ENCODE assay signal across 9 cellular contexts in genomic region chr5:142364251-142365145, GRCh38. TPM values are rescaled to one million over a fixed set of nuclear protein-coding genes. Genes with fewer than 3 reads are reported as not detected.
DNase-seq lines count a peak whose midpoint lies in the region; ATAC-seq, FAIRE-seq and TF ChIP-seq lines count a peak whose summit lies in the region.
"Had no signal": no experiment of that assay in that cellular context is flagged by ENCODE, and none has a peak within 500 bp of the region (broad histone marks: within the 10 kb centered on the region; RNA-seq: fewer than 3 reads in every experiment).

No MANE protein-coding gene starts in this region.

- CTCF ChIA-PET in HepG2 (lab: Yijun Ruan, JAX; ENCODE audit: low intra/inter-chr PET ratio, low total read pairs): no interaction called here

- H3K4me3 ChIP-seq in GM12865 (ENCODE audit: low read depth, low read length): no peak overlapping the region
- H3K4me3 ChIP-seq in RWPE2 (ENCODE audit: severe bottlenecking): peak overlapping the region; percentile 28
- H3K4me3 ChIP-seq in HepG2 (replicated peaks in 1 of 3; ENCODE audit: insufficient read depth in 1 of 3, low read depth in 2 of 3, low read length in 3 of 3): no peak overlapping the region
- H3K4me3 ChIP-seq: mucosa of descending colon had no signal

- H3K27me3 ChIP-seq in RWPE2 (ENCODE audit: insufficient read depth, poor library complexity, severe bottlenecking) (no peaks in the 10 kb centered on the region), HepG2 (ENCODE audit: control insufficient read depth in 1 of 2, insufficient read depth in 2 of 2, low read length in 2 of 2) (no peaks in the 10 kb centered on the region)

- intact Hi-C loops in HepG2 (cut with micrococcal nuclease; ENCODE audit: unreplicated experiment): loop anchor here (5.0 kb wide), 1 partner anchor 197 kb away; no protein-coding TSS in a partner anchor

- peaks cover 43% of the 10 kb centered on the region for H3K4me1 ChIP-seq in RWPE2 (ENCODE audit: insufficient read depth, poor library complexity, severe bottlenecking)
- peaks cover 53% of the 10 kb centered on the region for H3K4me1 ChIP-seq in HepG2 (ENCODE audit: insufficient read depth, low read length)

- no peak overlapping the region for H2AFZ ChIP-seq in HepG2 (ENCODE audit: low read length)

- DNase-seq in GM12865 (ENCODE audit: low read depth): peak; percentile 35
- peak; percentile 96 for DNase-seq in RWPE2 (ENCODE audit: low spot score)
- DNase-seq in HepG2 (ENCODE audit: low spot score): no peak
- DNase-seq in HCEC 1CT: no peak
- DNase-seq in KG1 (lab: John Stamatoyannopoulos, UW): no peak

- in situ Hi-C loops in HepG2 (cut with HindIII; ENCODE audit: extremely low pct_ligation_motif_present, low pct_unique_long_range_greater_than_20kb): loop anchor here (5.0 kb wide), 1 partner anchor 37 kb away; the partner anchor contains the start of gene SPRY4

- no peak overlapping the region for H3K9ac ChIP-seq in HepG2 (ENCODE audit: insufficient read depth, low read depth, low read length)

- TF ChIP-seq POLR2A in HepG2 (IDR thresholded peaks at IDR 0.05; ENCODE audit: insufficient read depth in 1 of 2, low read depth in 2 of 2, low read length in 2 of 2): no peak

- no peaks in the 10 kb centered on the region for H4K20me1 ChIP-seq in HepG2 (ENCODE audit: insufficient read depth, low read length)

- no peak for TF ChIP-seq EP300 in HepG2 (IDR thresholded peaks at IDR 0.05; ENCODE audit: low read depth in 2 of 2, low read length in 2 of 2)
- TF ChIP-seq EP300 in HepG2 (CRISPR knock-in tag; IDR thresholded peaks at IDR 0.05; ENCODE audit: borderline replicate concordance): no peak

- H3K79me2 ChIP-seq in HepG2 (ENCODE audit: insufficient read depth, low read length): peaks cover 28% of the 10 kb centered on the region

- H3K9me3 ChIP-seq in RWPE2 (ENCODE audit: severe bottlenecking): no peaks in the 10 kb centered on the region
- no peaks in the 10 kb centered on the region for H3K9me3 ChIP-seq in HepG2 (ENCODE audit: low read length)
- H3K9me3 ChIP-seq: mucosa of descending colon had no signal

- TF ChIP-seq CTCF in GM12865 (IDR thresholded peaks at IDR 0.05; ENCODE audit: insufficient read depth, low read depth, low read length, missing control alignments) (no peak), RWPE2 (IDR thresholded peaks at IDR 0.05; ENCODE audit: poor library complexity, severe bottlenecking) (peak; percentile 25), HepG2 (CRISPR knock-in tag; IDR thresholded peaks at IDR 0.05) (no peak)

- no peak for TF ChIP-seq RAD21 in HepG2 (CRISPR knock-in tag; IDR thresholded peaks at IDR 0.05)

- BruUV-seq in HepG2 (replicated peaks; lab: Mats Ljungman, UMichigan): no TSS peak

- no peak for FAIRE-seq in HepG2 (lab: Jason Lieb, UNC)

- H3K36me3 ChIP-seq in RWPE2 (ENCODE audit: low read depth): no peaks in the 10 kb centered on the region
- peaks cover 0 to 10% of the 10 kb centered on the region in 2 experiments; a peak in 1 of 5 replicates for H3K36me3 ChIP-seq in HepG2 (replicated peaks in 1 of 2; ENCODE audit: control insufficient read depth in 1 of 2, insufficient read depth in 2 of 2, low read length in 2 of 2)

- no peak overlapping the region for H3K4me2 ChIP-seq in HepG2 (ENCODE audit: low read depth, low read length)

- H3K27ac ChIP-seq in RWPE2 (ENCODE audit: poor library complexity, severe bottlenecking) (peak overlapping the region; percentile 91), HepG2 (ENCODE audit: extremely low read length, insufficient read depth, low read length) (peak overlapping the region; percentile 82)

- WGBS in HepG2 (ENCODE audit: low lambda C conversion rate): 96% methylated on average over 23 of the region's 23 CpGs

- ATAC-seq in HG02943 (IDR thresholded peaks at IDR 0.05; ENCODE audit: low read depth, unreplicated experiment) (peak; percentile 50), RWPE2 (ENCODE audit: low read depth) (peak; percentile 89), HepG2 (no peak), HG03139 (IDR thresholded peaks at IDR 0.05; ENCODE audit: unreplicated experiment) (no peak), GM19328 (IDR thresholded peaks at IDR 0.05; ENCODE audit: unreplicated experiment) (no peak)
- ATAC-seq: mucosa of descending colon had no signal

- POLR2A ChIA-PET in HepG2 (lab: Yijun Ruan, JAX): no interaction called here

TF ChIP-seq in HepG2, 621 proteins besides CTCF, POLR2A, EP300 and RAD21 (continues in another document):
- TF ChIP-seq ZNF687 (CRISPR knock-in tag; IDR thresholded peaks at IDR 0.05) (peak; percentile 25; the same call in 1 of the 2 replicates), PTBP1 (IDR thresholded peaks at IDR 0.05; ENCODE audit: low read depth, low read length, poor library complexity, severe bottlenecking) (no peak), ZNF878 (CRISPR knock-in tag; IDR thresholded peaks at IDR 0.05) (no peak), HOXD1 (CRISPR knock-in tag; IDR thresholded peaks at IDR 0.05) (no peak), GLI4 (CRISPR knock-in tag; IDR thresholded peaks at IDR 0.05; ENCODE audit: borderline replicate concordance) (no peak), TCF7 (IDR thresholded peaks at IDR 0.05; ENCODE audit: low read depth) (no peak), DMTF1 (CRISPR knock-in tag; IDR thresholded peaks at IDR 0.05) (no peak), NR2F1 (CRISPR knock-in tag; IDR thresholded peaks at IDR 0.05) (no peak), STAT5B (CRISPR knock-in tag; IDR thresholded peaks at IDR 0.05) (no peak)

RNA-seq across cellular contexts. Expression of gene SPRY4, which starts 39.7 kb away (rescaled TPM):
- 8.9 and 9.0 TPM in 2 replicates for total RNA-seq in HepG2 (2016; rRNA removed; fragmentation: Illumina TruSeq; extraction: Trizol)
- total RNA-seq in HepG2 (2016; cell fraction: cytosol; rRNA removed; fragmentation: Illumina TruSeq; extraction: Trizol; ENCODE audit: low read depth): 1.6 and 1.8 TPM in 2 replicates
- 8.3 and 8.7 TPM in 2 replicates for total RNA-seq in HepG2 (2016; cell fraction: insoluble cytoplasmic fraction; rRNA removed; fragmentation: Illumina TruSeq; extraction: Trizol)
- total RNA-seq in HepG2 (2016; cell fraction: membrane; rRNA removed; fragmentation: Illumina TruSeq; extraction: Trizol): 5.8 and 6.0 TPM in 2 replicates
- 12.5 and 16.8 TPM in 2 replicates for total RNA-seq in HepG2 (2016; cell fraction: nucleus; rRNA removed; fragmentation: Illumina TruSeq; extraction: Trizol)
- 17.8 and 19.2 TPM in 2 replicates for polyA plus RNA-seq in HepG2 (2011; rRNA removed)
- 10.9 and 12.6 TPM in 2 replicates for polyA plus RNA-seq in HepG2 (2011; cell fraction: cytosol; rRNA removed)
- 61.0 and 63.7 TPM in 2 replicates for polyA plus RNA-seq in HepG2 (2011; cell fraction: nucleus; rRNA removed)
- polyA plus RNA-seq in HepG2 (2012): 10.0 and 17.2 TPM in 2 replicates
- polyA plus RNA-seq in HepG2 (2016; cell fraction: cytosol; fragmentation: Illumina TruSeq; extraction: Trizol; ENCODE audit: low read depth): 0.37 and 0.40 TPM in 2 replicates
- polyA plus RNA-seq in HepG2 (2016; cell fraction: insoluble cytoplasmic fraction; fragmentation: Illumina TruSeq; extraction: Trizol; ENCODE audit: low read depth): 6.9 and 9.0 TPM in 2 replicates
- 2.0 and 2.1 TPM in 2 replicates for polyA plus RNA-seq in HepG2 (2016; cell fraction: membrane; fragmentation: Illumina TruSeq; extraction: Trizol; ENCODE audit: low read depth)
- 21.3 and 22.7 TPM in 2 replicates for polyA plus RNA-seq in HepG2 (2016; cell fraction: nucleus; fragmentation: Illumina TruSeq; extraction: Trizol; ENCODE audit: insufficient read depth, low read depth)
- 0.09 and 81.1 TPM in 2 replicates for polyA minus RNA-seq in HepG2 (2011; rRNA and poly(A)+ RNA removed; ENCODE audit: low replicate concordance)
- 21.7 and 22.2 TPM in 2 replicates for polyA minus RNA-seq in HepG2 (2011; cell fraction: cytosol; rRNA and poly(A)+ RNA removed)
- 40.0 and 40.4 TPM in 2 replicates for polyA minus RNA-seq in HepG2 (2011; cell fraction: nucleus; rRNA and poly(A)+ RNA removed)

Comparison
In these comparisons a context has a peak if more than half of its experiments do, and no peak if none do; other contexts are left out.
1. DNase-seq: peak in GM12865 (single experiment) and RWPE2 (single experiment); none in HepG2 (single experiment), HCEC 1CT (single experiment) and KG1 (single experiment).
2. ATAC-seq: peak in HG02943 (single experiment) and RWPE2 (single experiment); none in HepG2 (single experiment), HG03139 (single experiment) and GM19328 (single experiment).